ENCODE assay signal across 30 cellular contexts in the genomic region with DNA sequence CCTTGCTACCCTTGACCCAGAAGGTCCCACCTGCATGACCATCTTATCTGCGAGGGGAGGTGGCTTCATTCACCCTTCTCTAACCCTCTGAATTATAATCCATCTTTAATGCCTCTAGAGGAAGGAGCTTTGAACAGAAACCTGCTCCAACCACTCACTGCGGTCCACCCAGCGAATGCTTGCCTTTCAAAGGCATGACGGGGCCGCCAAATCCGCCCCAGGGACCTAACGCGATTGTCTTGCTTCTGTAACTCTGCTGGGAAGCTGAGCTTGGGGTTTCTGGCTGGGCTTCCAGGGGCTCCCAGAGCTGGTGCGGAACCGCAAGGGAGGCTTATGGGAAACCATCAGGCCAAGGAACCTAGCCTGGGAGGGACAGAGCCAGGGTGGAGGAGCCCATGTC.
"Had no signal": no experiment of that assay in that cellular context is flagged by ENCODE, and none has a peak within 500 bp of the region (broad histone marks: within the 10 kb centered on the region; RNA-seq: fewer than 3 reads in every experiment).

No MANE protein-coding gene starts in this region.

- H3K9me3 ChIP-seq: adrenal gland, heart left ventricle had no signal

- H3K36me3 Mint-ChIP-seq: activated naive CD8-positive, alpha-beta T cell; WTC11 had no signal

- H3K4me3 Mint-ChIP-seq: activated CD4-positive, alpha-beta memory T cell treated with anti-CD3 and anti-CD28 coated beads, Interleukin-2, amount 10 ng/mL, durations not matched to agents 7 days and 5 days; activated CD4-positive, alpha-beta T cell treated with anti-CD3 and anti-CD28 coated beads, Interleukin-2, amount 10 ng/mL, durations not matched to agents 7 days and 5 days; activated naive CD8-positive, alpha-beta T cell; activated naive CD8-positive, alpha-beta T cell treated with anti-CD3 and anti-CD28 coated beads, Interleukin-2, amount 50 U/mL, for 24 hours; activated T-cell treated with anti-CD3 and anti-CD28 coated beads, Interleukin-2, amount 50 U/mL, for 24 hours; activated T-cell treated with anti-CD3 and anti-CD28 coated beads, Interleukin-2, amount 50 U/mL, for 72 hours; T-helper 17 cell; T-helper 2 cell treated with Interferon-gamma antibody and Interleukin-4, amounts not matched to agents 5 μg/mL and 100 μg/mL, for 36 hours; WTC11 had no signal

- ATAC-seq: activated naive CD8-positive, alpha-beta T cell treated with anti-CD3 and anti-CD28 coated beads, Interleukin-2, amount 50 U/mL, for 24 hours; activated T-cell treated with anti-CD3 and anti-CD28 coated beads, Interleukin-2, amount 50 U/mL, for 72 hours; body of pancreas; esophagus mucosa; heart left ventricle; T-helper 17 cell; WTC11 had no signal

- H3K4me3 ChIP-seq: adrenal gland, body of pancreas, heart left ventricle had no signal

- H3K27me3 Mint-ChIP-seq: activated CD4-positive, alpha-beta memory T cell treated with anti-CD3 and anti-CD28 coated beads, Interleukin-2, amount 10 ng/mL, durations not matched to agents 7 days and 5 days had no signal

- H3K9me3 Mint-ChIP-seq: activated CD4-positive, alpha-beta memory T cell treated with anti-CD3 and anti-CD28 coated beads, Interleukin-2, amount 10 ng/mL, durations not matched to agents 7 days and 5 days; activated CD4-positive, alpha-beta T cell treated with anti-CD3 and anti-CD28 coated beads, Interleukin-2, amount 10 ng/mL, durations not matched to agents 7 days and 5 days; activated naive CD8-positive, alpha-beta T cell treated with anti-CD3 and anti-CD28 coated beads, Interleukin-2, amount 50 U/mL, for 24 hours; activated T-cell treated with anti-CD3 and anti-CD28 coated beads, Interleukin-2, amount 50 U/mL, for 72 hours; T-helper 2 cell treated with Interferon-gamma antibody and Interleukin-4, amounts not matched to agents 5 μg/mL and 100 μg/mL, for 36 hours; WTC11 had no signal

- H3K27me3 ChIP-seq: body of pancreas had no signal

- H3K27ac Mint-ChIP-seq: activated CD4-positive, alpha-beta memory T cell treated with anti-CD3 and anti-CD28 coated beads, Interleukin-2, amount 10 ng/mL, durations not matched to agents 7 days and 5 days; activated CD4-positive, alpha-beta T cell treated with anti-CD3 and anti-CD28 coated beads, Interleukin-2, amount 10 ng/mL, durations not matched to agents 7 days and 5 days; activated naive CD8-positive, alpha-beta T cell; activated naive CD8-positive, alpha-beta T cell treated with anti-CD3 and anti-CD28 coated beads, Interleukin-2, amount 50 U/mL, for 24 hours; activated T-cell treated with anti-CD3 and anti-CD28 coated beads, Interleukin-2, amount 50 U/mL, for 24 hours; activated T-cell treated with anti-CD3 and anti-CD28 coated beads, Interleukin-2, amount 50 U/mL, for 72 hours; T-helper 17 cell; T-helper 2 cell treated with Interferon-gamma antibody and Interleukin-4, amounts not matched to agents 5 μg/mL and 100 μg/mL, for 36 hours; WTC11 had no signal

- DNase-seq: activated CD4-positive, alpha-beta memory T cell treated with anti-CD3 and anti-CD28 coated beads, Interleukin-2, amount 10 ng/mL, durations not matched to agents 7 days and 5 days; activated CD4-positive, alpha-beta T cell treated with anti-CD3 and anti-CD28 coated beads for 1 hour; activated CD4-positive, alpha-beta T cell treated with anti-CD3 and anti-CD28 coated beads for 4 hours; activated CD4-positive, alpha-beta T cell treated with anti-CD3 and anti-CD28 coated beads, Interleukin-2, amount 10 ng/mL, durations not matched to agents 7 days and 5 days; activated CD4-positive, alpha-beta T cell treated with anti-CD3 and anti-CD28 coated beads, Interleukin-2, amount 50 U/mL, for 4 hours; activated CD8-positive, alpha-beta memory T cell treated with anti-CD3 and anti-CD28 coated beads, Interleukin-2, amount 50 U/mL, for 48 hours; activated gamma-delta T cell treated with Interleukin-2 at 50 U/mL for 16 hours; activated naive CD4-positive, alpha-beta T cell treated with anti-CD3 and anti-CD28 coated beads, Interleukin-2, amount 50 U/mL, for 16 hours; activated naive CD4-positive, alpha-beta T cell treated with Interleukin-2 at 50 U/mL for 16 hours; activated naive CD8-positive, alpha-beta T cell treated with anti-CD3 and anti-CD28 coated beads, Interleukin-2, amount 50 U/mL, for 24 hours; activated T-cell treated with anti-CD3 and anti-CD28 coated beads for 4 hours; activated T-cell treated with anti-CD3 and anti-CD28 coated beads, Interleukin-2, amount 50 U/mL, for 24 hours; activated T-cell treated with anti-CD3 and anti-CD28 coated beads, Interleukin-2, amount 50 U/mL, for 72 hours; adrenal gland; amygdala; aorta; body of pancreas; caudate nucleus; cortex of kidney; dermis blood vessel endothelial cell; effector CD4-positive, alpha-beta T cell; foreskin fibroblast; heart left ventricle; T-helper 1 cell; T-helper 17 cell; T1000 had no signal

- H3K4me1 ChIP-seq: adrenal gland, body of pancreas, heart left ventricle had no signal

- H3K27ac ChIP-seq: adrenal gland, body of pancreas, heart left ventricle had no signal

- H3K4me1 Mint-ChIP-seq: activated CD4-positive, alpha-beta memory T cell treated with anti-CD3 and anti-CD28 coated beads, Interleukin-2, amount 10 ng/mL, durations not matched to agents 7 days and 5 days; activated CD4-positive, alpha-beta T cell treated with anti-CD3 and anti-CD28 coated beads, Interleukin-2, amount 10 ng/mL, durations not matched to agents 7 days and 5 days; activated naive CD8-positive, alpha-beta T cell treated with anti-CD3 and anti-CD28 coated beads, Interleukin-2, amount 50 U/mL, for 24 hours; T-helper 17 cell had no signal

- H3K36me3 ChIP-seq: adrenal gland, heart left ventricle had no signal
